ENCODE assay signal across 25 cellular contexts in genomic region chr5:27590503-27590902, GRCh38.
"Had no signal": no experiment of that assay in that cellular context is flagged by ENCODE, and none has a peak within 500 bp of the region (broad histone marks: within the 10 kb centered on the region; RNA-seq: fewer than 3 reads in every experiment).

No MANE protein-coding gene starts in this region.

- H3K27me3 ChIP-seq: brain microvascular endothelial cell, heart right ventricle, stomach, thyroid gland, upper lobe of left lung had no signal

- H3K9me3 ChIP-seq: thyroid gland, upper lobe of left lung had no signal

- H3K4me3 Mint-ChIP-seq: activated naive CD4-positive, alpha-beta T cell treated with anti-CD3 and anti-CD28 coated beads, Interleukin-2, amount 10 ng/mL, durations not matched to agents 7 days and 5 days; activated naive CD8-positive, alpha-beta T cell treated with anti-CD3 and anti-CD28 coated beads, Interleukin-2, amount 10 ng/mL, durations not matched to agents 7 days and 5 days; activated T-cell treated with anti-CD3 and anti-CD28 coated beads, Interleukin-2, amount 50 U/mL, for 24 hours; effector memory CD8-positive, alpha-beta T cell; naive thymus-derived CD8-positive, alpha-beta T cell; neural crest cell; stimulated activated naive B cell treated with anti-CD40 and anti-IgM and Interleukin-4, amounts not matched to agents 10 μg/mL and 1 μg/mL and 100 μg/mL, for 72 hours; T-helper 2 cell treated with Interferon-gamma antibody and Interleukin-4, amounts not matched to agents 5 μg/mL and 100 μg/mL, for 36 hours had no signal

- H3K36me3 Mint-ChIP-seq: activated naive CD4-positive, alpha-beta T cell treated with anti-CD3 and anti-CD28 coated beads, Interleukin-2, amount 10 ng/mL, durations not matched to agents 7 days and 5 days; activated naive CD8-positive, alpha-beta T cell treated with anti-CD3 and anti-CD28 coated beads, Interleukin-2, amount 10 ng/mL, durations not matched to agents 7 days and 5 days; naive thymus-derived CD8-positive, alpha-beta T cell; stimulated activated naive B cell treated with anti-CD40 and anti-IgM and Interleukin-4, amounts not matched to agents 10 μg/mL and 1 μg/mL and 100 μg/mL, for 72 hours had no signal

- H3K27me3 Mint-ChIP-seq: activated naive CD4-positive, alpha-beta T cell treated with anti-CD3 and anti-CD28 coated beads, Interleukin-2, amount 10 ng/mL, durations not matched to agents 7 days and 5 days; activated naive CD8-positive, alpha-beta T cell treated with anti-CD3 and anti-CD28 coated beads, Interleukin-2, amount 10 ng/mL, durations not matched to agents 7 days and 5 days; activated T-cell treated with anti-CD3 and anti-CD28 coated beads, Interleukin-2, amount 50 U/mL, for 24 hours; effector memory CD8-positive, alpha-beta T cell; naive thymus-derived CD8-positive, alpha-beta T cell; stimulated activated naive B cell treated with anti-CD40 and anti-IgM and Interleukin-4, amounts not matched to agents 10 μg/mL and 1 μg/mL and 100 μg/mL, for 72 hours had no signal

- H3K4me1 ChIP-seq: heart right ventricle, left ventricle myocardium inferior, stomach, thyroid gland, upper lobe of left lung had no signal

- H3K36me3 ChIP-seq: brain microvascular endothelial cell, heart right ventricle, left ventricle myocardium inferior, stomach, thyroid gland, upper lobe of left lung had no signal

- H3K27ac Mint-ChIP-seq: activated naive CD4-positive, alpha-beta T cell treated with anti-CD3 and anti-CD28 coated beads, Interleukin-2, amount 10 ng/mL, durations not matched to agents 7 days and 5 days; activated naive CD8-positive, alpha-beta T cell treated with anti-CD3 and anti-CD28 coated beads, Interleukin-2, amount 10 ng/mL, durations not matched to agents 7 days and 5 days; activated T-cell treated with anti-CD3 and anti-CD28 coated beads, Interleukin-2, amount 50 U/mL, for 24 hours; effector memory CD8-positive, alpha-beta T cell; naive thymus-derived CD8-positive, alpha-beta T cell; stimulated activated naive B cell treated with anti-CD40 and anti-IgM and Interleukin-4, amounts not matched to agents 10 μg/mL and 1 μg/mL and 100 μg/mL, for 72 hours; T-helper 2 cell treated with Interferon-gamma antibody and Interleukin-4, amounts not matched to agents 5 μg/mL and 100 μg/mL, for 36 hours had no signal

- H3K4me1 Mint-ChIP-seq: activated naive CD4-positive, alpha-beta T cell treated with anti-CD3 and anti-CD28 coated beads, Interleukin-2, amount 10 ng/mL, durations not matched to agents 7 days and 5 days; activated naive CD8-positive, alpha-beta T cell treated with anti-CD3 and anti-CD28 coated beads, Interleukin-2, amount 10 ng/mL, durations not matched to agents 7 days and 5 days; naive thymus-derived CD8-positive, alpha-beta T cell; neural crest cell; stimulated activated naive B cell treated with anti-CD40 and anti-IgM and Interleukin-4, amounts not matched to agents 10 μg/mL and 1 μg/mL and 100 μg/mL, for 72 hours had no signal

- ATAC-seq: effector memory CD8-positive, alpha-beta T cell; heart right ventricle; naive thymus-derived CD8-positive, alpha-beta T cell; stimulated activated naive B cell treated with anti-CD40 and anti-IgM and Interleukin-4, amounts not matched to agents 10 μg/mL and 1 μg/mL and 100 μg/mL, for 72 hours had no signal

- H3K27ac ChIP-seq: brain microvascular endothelial cell, heart right ventricle, left ventricle myocardium inferior, stomach, thyroid gland, upper lobe of left lung had no signal

- FAIRE-seq: astrocyte, endothelial cell of umbilical vein had no signal

- DNase-seq: activated CD4-positive, alpha-beta T cell treated with anti-CD3 and anti-CD28 coated beads for 4 hours; activated CD4-positive, alpha-beta T cell treated with anti-CD3 and anti-CD28 coated beads, Interleukin-2, amount 50 U/mL, for 4 hours; activated gamma-delta T cell; activated naive CD4-positive, alpha-beta T cell treated with anti-CD3 and anti-CD28 coated beads, Interleukin-2, amount 10 ng/mL, durations not matched to agents 7 days and 5 days; activated naive CD8-positive, alpha-beta T cell treated with anti-CD3 and anti-CD28 coated beads, Interleukin-2, amount 10 ng/mL, durations not matched to agents 7 days and 5 days; activated T-cell treated with anti-CD3 and anti-CD28 coated beads, Interleukin-2, amount 50 U/mL, for 24 hours; brain microvascular endothelial cell; cortex of kidney; effector memory CD8-positive, alpha-beta T cell; heart right ventricle; left ventricle myocardium inferior; mammary epithelial cell; naive thymus-derived CD8-positive, alpha-beta T cell; occipital lobe; stimulated activated CD4-positive, alpha-beta T cell treated with anti-CD3 and anti-CD28 coated beads, Interleukin-15, amount 100 ng/mL, for 24 hours; stimulated activated CD4-positive, alpha-beta T cell treated with anti-CD3 and anti-CD28 coated beads, Interleukin-2, amount 100 ng/mL, for 24 hours; stimulated activated naive B cell treated with anti-CD40 and anti-IgM and Interleukin-4, amounts not matched to agents 10 μg/mL and 1 μg/mL and 100 μg/mL, for 72 hours; stomach; T-helper 1 cell; thyroid gland had no signal

- H3K4me3 ChIP-seq: heart right ventricle, left ventricle myocardium inferior, stomach, thyroid gland, upper lobe of left lung had no signal
